Comparison of ENCODE assay signal across 9 cellular contexts in the genomic region with DNA sequence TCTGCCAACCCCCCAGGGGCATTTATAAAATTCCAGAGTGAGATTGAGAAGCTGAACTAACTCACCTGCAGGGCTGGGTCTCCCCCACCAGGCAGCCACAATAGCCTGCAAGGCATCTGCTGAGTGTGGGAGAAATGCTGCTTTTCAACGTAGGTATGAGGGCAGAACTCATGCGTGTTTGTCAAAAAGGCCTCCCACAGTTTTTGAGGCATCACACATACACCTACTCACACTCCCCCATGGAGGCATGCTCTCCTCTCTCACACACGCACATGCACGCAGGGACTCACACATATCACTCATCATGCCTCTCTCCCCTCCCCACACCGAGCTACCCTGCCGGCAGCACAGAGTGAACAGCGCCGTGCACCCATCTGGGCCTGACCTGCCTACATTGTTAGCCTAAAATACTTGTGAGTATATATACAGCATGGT.
A peak's percentile ranks its signal among the peaks of the same experiment; 100 is the strongest.
DNase-seq lines count a peak whose midpoint lies in the region; ATAC-seq and TF ChIP-seq lines count a peak whose summit lies in the region.
"Had no signal": no experiment of that assay in that cellular context is flagged by ENCODE, and none has a peak within 500 bp of the region (broad histone marks: within the 10 kb centered on the region; RNA-seq: fewer than 3 reads in every experiment).

No MANE protein-coding gene starts in this region.

- BruUV-seq in MCF 10A (replicated peaks; lab: Mats Ljungman, UMichigan): no TSS peak

- no peak for TF ChIP-seq CTCF in mesothelial cell of epicardium (IDR thresholded peaks at IDR 0.05; ENCODE audit: unreplicated experiment)
- TF ChIP-seq CTCF in osteoblast (IDR thresholded peaks at IDR 0.05; ENCODE audit: extremely low read depth, low read depth, low read length): no peak
- TF ChIP-seq CTCF in MCF 10A (IDR thresholded peaks at IDR 0.05; ENCODE audit: unreplicated experiment): no peak
- TF ChIP-seq CTCF in glutamatergic neuron (IDR thresholded peaks at IDR 0.05; ENCODE audit: partially characterized antibody, unreplicated experiment): no peak

- peak overlapping the region; percentile 44 for H3K4me3 Mint-ChIP-seq in activated CD4-positive, alpha-beta memory T cell treated with anti-CD3 and anti-CD28 coated beads for 36 hours
- H3K4me3 Mint-ChIP-seq in mesothelial cell of epicardium (no peak overlapping the region), MCF 10A (ENCODE audit: unreplicated experiment) (no peak overlapping the region), glutamatergic neuron (ENCODE audit: unreplicated experiment) (no peak overlapping the region)

- no peaks in the 10 kb centered on the region for H4K20me1 ChIP-seq in osteoblast (ENCODE audit: insufficient read depth, low read length)

- no peaks in the 10 kb centered on the region for H3K36me3 ChIP-seq in osteoblast (ENCODE audit: insufficient read depth, low read length)
- H3K36me3 ChIP-seq: thoracic aorta had no signal

- no peak overlapping the region for H3K4me2 ChIP-seq in osteoblast (ENCODE audit: insufficient read depth, low read length)

- no peaks in the 10 kb centered on the region for H3K36me3 Mint-ChIP-seq in activated CD4-positive, alpha-beta memory T cell treated with anti-CD3 and anti-CD28 coated beads for 36 hours
- no peaks in the 10 kb centered on the region for H3K36me3 Mint-ChIP-seq in mesothelial cell of epicardium
- H3K36me3 Mint-ChIP-seq in MCF 10A (ENCODE audit: insufficient read depth, unreplicated experiment): no peaks in the 10 kb centered on the region
- no peaks in the 10 kb centered on the region for H3K36me3 Mint-ChIP-seq in glutamatergic neuron (ENCODE audit: unreplicated experiment)

- H3K9me3 ChIP-seq in osteoblast (ENCODE audit: low read depth, low read length): no peaks in the 10 kb centered on the region
- H3K9me3 ChIP-seq: thoracic aorta had no signal

- H3K27ac Mint-ChIP-seq in activated CD4-positive, alpha-beta memory T cell treated with anti-CD3 and anti-CD28 coated beads for 36 hours: peak overlapping the region; percentile 82
- H3K27ac Mint-ChIP-seq in mesothelial cell of epicardium: peak overlapping the region; percentile 84
- H3K27ac Mint-ChIP-seq in MCF 10A (ENCODE audit: low read depth, unreplicated experiment): no peak overlapping the region
- no peak overlapping the region for H3K27ac Mint-ChIP-seq in glutamatergic neuron (ENCODE audit: unreplicated experiment)

- POLR2A ChIA-PET in activated CD4-positive, alpha-beta memory T cell treated with anti-CD3 and anti-CD28 coated beads for 36 hours (lab: Charles Lee): interaction anchor here (1.2 to 1.8 kb wide), 2 partner anchors 14 to 53 kb away, joined by 3 to 5 read pairs; no protein-coding TSS in a partner anchor
- POLR2A ChIA-PET in MCF 10A (lab: Yijun Ruan, JAX): no interaction called here

- no peaks in the 10 kb centered on the region for H3K4me1 ChIP-seq in osteoblast (ENCODE audit: insufficient read depth, low read length)

- ATAC-seq in GM19035 (IDR thresholded peaks at IDR 0.05; ENCODE audit: unreplicated experiment) (peak; percentile 63), HG03064 (IDR thresholded peaks at IDR 0.05; ENCODE audit: low read depth, unreplicated experiment) (peak; percentile 43)

- no peak overlapping the region for H2AFZ ChIP-seq in osteoblast (ENCODE audit: low read length)

- H3K9me3 Mint-ChIP-seq in activated CD4-positive, alpha-beta memory T cell treated with anti-CD3 and anti-CD28 coated beads for 36 hours: no peaks in the 10 kb centered on the region
- H3K9me3 Mint-ChIP-seq in mesothelial cell of epicardium: no peaks in the 10 kb centered on the region
- H3K9me3 Mint-ChIP-seq in MCF 10A (ENCODE audit: unreplicated experiment): no peaks in the 10 kb centered on the region
- no peaks in the 10 kb centered on the region for H3K9me3 Mint-ChIP-seq in glutamatergic neuron (ENCODE audit: unreplicated experiment)

- no peaks in the 10 kb centered on the region for H3K27me3 Mint-ChIP-seq in activated CD4-positive, alpha-beta memory T cell treated with anti-CD3 and anti-CD28 coated beads for 36 hours
- H3K27me3 Mint-ChIP-seq in mesothelial cell of epicardium (ENCODE audit: low read depth) (no peaks in the 10 kb centered on the region), MCF 10A (ENCODE audit: insufficient read depth, unreplicated experiment) (no peaks in the 10 kb centered on the region), glutamatergic neuron (ENCODE audit: unreplicated experiment) (no peaks in the 10 kb centered on the region)

- H3K27me3 ChIP-seq in osteoblast (ENCODE audit: insufficient read depth, low read length): no peaks in the 10 kb centered on the region

- CTCF ChIA-PET in activated CD4-positive, alpha-beta memory T cell treated with anti-CD3 and anti-CD28 coated beads for 36 hours (lab: Charles Lee): interaction anchor here (0.6 to 2.6 kb wide), 4 partner anchors 14 to 423 kb away, joined by 3 to 8 read pairs (median 4); no protein-coding TSS in a partner anchor
- CTCF ChIA-PET in MCF 10A (lab: Yijun Ruan, JAX): no interaction called here

- H3K4me3 ChIP-seq in osteoblast (ENCODE audit: insufficient read depth, low read length): no peak overlapping the region
- H3K4me3 ChIP-seq: thoracic aorta had no signal

- DNase-seq in activated CD4-positive, alpha-beta memory T cell treated with anti-CD3 and anti-CD28 coated beads for 36 hours: peak; percentile 77
- DNase-seq in mesothelial cell of epicardium (ENCODE audit: low spot score in 2 of 2, unreplicated experiment in 2 of 2) (no peak), osteoblast (ENCODE audit: insufficient read length, low spot score, missing footprints) (no peak), MCF 10A (ENCODE audit: unreplicated experiment) (no peak), mesenteric fat pad (ENCODE audit: low spot score) (no peak), glutamatergic neuron (no peak)

- H3K27ac ChIP-seq in osteoblast (ENCODE audit: low read depth, low read length): no peak overlapping the region
- H3K27ac ChIP-seq: thoracic aorta had no signal

- H3K4me1 Mint-ChIP-seq in activated CD4-positive, alpha-beta memory T cell treated with anti-CD3 and anti-CD28 coated beads for 36 hours (ENCODE audit: low read depth): peaks cover 66% of the 10 kb centered on the region
- H3K4me1 Mint-ChIP-seq in mesothelial cell of epicardium: peaks cover 55% of the 10 kb centered on the region
- H3K4me1 Mint-ChIP-seq in MCF 10A (ENCODE audit: insufficient read depth, unreplicated experiment): no peaks in the 10 kb centered on the region
- peaks cover 2% of the 10 kb centered on the region for H3K4me1 Mint-ChIP-seq in glutamatergic neuron (ENCODE audit: low read depth, unreplicated experiment)

- H3K79me2 ChIP-seq in osteoblast (ENCODE audit: insufficient read depth, low read length): no peaks in the 10 kb centered on the region

- intact Hi-C loops in activated CD4-positive, alpha-beta memory T cell treated with anti-CD3 and anti-CD28 coated beads for 36 hours (cut with micrococcal nuclease): loop anchor here (1.0 to 10.0 kb wide), 4 partner anchors 66 to 457 kb away; a partner anchor contains a TSS
- intact Hi-C loops in MCF 10A (cut with micrococcal nuclease): no loop called here

Comparison
In these comparisons a context has a peak if more than half of its experiments do, and no peak if none do; other contexts are left out.
1. H3K27ac Mint-ChIP-seq: peak in activated CD4-positive, alpha-beta memory T cell treated with anti-CD3 and anti-CD28 coated beads for 36 hours (single experiment) and mesothelial cell of epicardium (single experiment); none in MCF 10A (single experiment) and glutamatergic neuron (single experiment).